In the genomic region with DNA sequence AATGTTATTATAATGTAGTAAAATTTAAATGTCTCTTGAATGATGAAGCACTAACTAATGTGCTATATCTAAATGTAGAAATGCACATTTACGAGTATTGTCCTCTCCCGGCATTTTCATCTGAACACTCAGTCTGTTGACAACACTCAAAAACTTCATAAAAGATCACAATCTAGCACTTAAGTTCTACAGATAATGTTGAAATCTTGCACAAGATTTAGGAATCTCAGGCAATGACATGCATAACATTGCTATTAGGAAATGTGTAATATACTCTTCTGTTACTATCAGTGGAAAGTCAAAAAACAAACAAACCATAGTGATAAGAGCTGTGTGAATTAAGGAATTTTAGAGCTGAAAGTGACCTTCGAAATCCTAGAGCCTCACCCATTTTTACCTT, we compare ENCODE assay signal across 19 cellular contexts. TPM values are rescaled to one million over a fixed set of nuclear protein-coding genes. Genes with fewer than 3 reads are reported as not detected.
A peak's percentile ranks its signal among the peaks of the same experiment; 100 is the strongest.
DNase-seq lines count a peak whose midpoint lies in the region; ATAC-seq, FAIRE-seq and TF ChIP-seq lines count a peak whose summit lies in the region.
"Had no signal": no experiment of that assay in that cellular context is flagged by ENCODE, and none has a peak within 500 bp of the region (broad histone marks: within the 10 kb centered on the region; RNA-seq: fewer than 3 reads in every experiment).

No MANE protein-coding gene starts in this region.

- no peaks in the 10 kb centered on the region for H3K79me2 ChIP-seq in astrocyte (ENCODE audit: insufficient read depth, low read length)

- H3K36me3 ChIP-seq in astrocyte (ENCODE audit: insufficient read depth, low read length) (no peaks in the 10 kb centered on the region), testis (ENCODE audit: low read depth, missing control alignments) (no peaks in the 10 kb centered on the region)
- H3K36me3 ChIP-seq: ovary had no signal

- no peak overlapping the region for H3K27ac Mint-ChIP-seq in astrocyte (ENCODE audit: unreplicated experiment)
- H3K27ac Mint-ChIP-seq: activated CD4-positive, alpha-beta T cell treated with anti-CD3 and anti-CD28 coated beads, Interleukin-2, amount 10 ng/mL, durations not matched to agents 24 days and 14 days; activated naive CD4-positive, alpha-beta T cell treated with anti-CD3 and anti-CD28 coated beads for 36 hours had no signal

- no peak for FAIRE-seq in astrocyte (lab: Jason Lieb, UNC)

- H3K27me3 ChIP-seq in astrocyte (ENCODE audit: insufficient read depth, low read length) (no peaks in the 10 kb centered on the region), testis (no peaks in the 10 kb centered on the region)
- H3K27me3 ChIP-seq: ovary had no signal

- H3K9me3 Mint-ChIP-seq in astrocyte (ENCODE audit: unreplicated experiment) = no peaks in the 10 kb centered on the region
- H3K9me3 Mint-ChIP-seq: activated CD4-positive, alpha-beta T cell treated with anti-CD3 and anti-CD28 coated beads, Interleukin-2, amount 10 ng/mL, durations not matched to agents 24 days and 14 days; activated naive CD4-positive, alpha-beta T cell treated with anti-CD3 and anti-CD28 coated beads for 36 hours had no signal

- H3K27me3 Mint-ChIP-seq in astrocyte (ENCODE audit: low read depth, unreplicated experiment) = peaks cover 7% of the 10 kb centered on the region

- H3K9me3 ChIP-seq in astrocyte (ENCODE audit: insufficient read depth, low read depth, low read length) (no peaks in the 10 kb centered on the region), testis (no peaks in the 10 kb centered on the region)
- H3K9me3 ChIP-seq: ovary had no signal

- H3K4me2 ChIP-seq in astrocyte (ENCODE audit: low read length) = no peak overlapping the region

- no peak overlapping the region for H2AFZ ChIP-seq in astrocyte (ENCODE audit: low read depth, low read length)

- intact Hi-C loops in testis (cut with DNase I; ENCODE audit: low total_unique reads) = loop anchor here (10.0 kb wide), 1 partner anchor 195 kb away; no protein-coding TSS in a partner anchor

- no peak overlapping the region for H3K4me3 Mint-ChIP-seq in astrocyte (ENCODE audit: unreplicated experiment)
- H3K4me3 Mint-ChIP-seq: activated CD4-positive, alpha-beta T cell treated with anti-CD3 and anti-CD28 coated beads, Interleukin-2, amount 10 ng/mL, durations not matched to agents 24 days and 14 days; activated naive CD4-positive, alpha-beta T cell treated with anti-CD3 and anti-CD28 coated beads for 36 hours; brain had no signal

- H3K27ac ChIP-seq in astrocyte (ENCODE audit: low read depth, low read length) (no peak overlapping the region), testis (no peak overlapping the region)
- H3K27ac ChIP-seq: ovary had no signal

- no peak for TF ChIP-seq POLR2A in testis (IDR thresholded peaks at IDR 0.05)

- WGBS in testis, 2 donors = 85% methylated on average over 3 of the region's 3 CpGs

- H3K4me1 Mint-ChIP-seq in astrocyte (ENCODE audit: low read depth, unreplicated experiment) = peaks cover 2% of the 10 kb centered on the region

- DNase-seq in A172 (ENCODE audit: low spot score) = peak; percentile 4
- DNase-seq in EL = peak; percentile 44
- DNase-seq in astrocyte (ENCODE audit: low read depth) = peak; percentile 43
- peak; percentile 35 for DNase-seq in hepatic stellate cell (ENCODE audit: low spot score)
- DNase-seq in GM10266 (ENCODE audit: extremely low spot score) = no peak
- DNase-seq in testis = no peak
- no peak for DNase-seq in mesenteric fat pad (ENCODE audit: low spot score)
- DNase-seq: activated CD4-positive, alpha-beta T cell treated with anti-CD3 and anti-CD28 coated beads, Interleukin-2, amount 10 ng/mL, durations not matched to agents 24 days and 14 days; activated naive CD4-positive, alpha-beta T cell treated with anti-CD3 and anti-CD28 coated beads for 36 hours; islet precursor cell; KG1; NCI-H1694; ovary; Right ventricle myocardium superior; stimulated activated CD4-positive, alpha-beta T cell treated with anti-CD3 and anti-CD28 coated beads, Interleukin-12 subunit alpha, Interleukin-12 subunit beta, amount 100 ng/mL, for 4 hours; stimulated activated naive CD4-positive, alpha-beta T cell treated with Interleukin-2 at 50 U/mL for 16 hours; T-helper 9 cell had no signal

- TF ChIP-seq CTCF in astrocyte (IDR thresholded peaks at IDR 0.05; ENCODE audit: insufficient read depth, low read depth, low read length) (no peak), GM10266 (IDR thresholded peaks at IDR 0.05; ENCODE audit: control insufficient read depth, insufficient read depth, low read depth, missing control alignments) (no peak), testis (IDR thresholded peaks at IDR 0.05) (no peak)

- H4K20me1 ChIP-seq in astrocyte (ENCODE audit: insufficient read depth, low read length) = no peaks in the 10 kb centered on the region

- peaks cover 4% of the 10 kb centered on the region for H3K4me1 ChIP-seq in astrocyte (ENCODE audit: insufficient read depth, low read length)
- H3K4me1 ChIP-seq in testis = no peaks in the 10 kb centered on the region

- no peak overlapping the region for H3K9ac ChIP-seq in astrocyte (ENCODE audit: low read length)

- no peak for ATAC-seq in HG03095 (IDR thresholded peaks at IDR 0.05; ENCODE audit: unreplicated experiment)

- H3K4me3 ChIP-seq in astrocyte (ENCODE audit: insufficient read depth, low read depth, low read length) = no peak overlapping the region
- no peak overlapping the region for H3K4me3 ChIP-seq in testis
- H3K4me3 ChIP-seq: ovary had no signal

- no peaks in the 10 kb centered on the region for H3K36me3 Mint-ChIP-seq in astrocyte (ENCODE audit: low read depth, unreplicated experiment)
- H3K36me3 Mint-ChIP-seq: brain had no signal

RNA-seq across cellular contexts. Expression of gene XPO4, which starts 37.5 kb away (rescaled TPM):
- 19.3 and 25.0 TPM in 2 replicates for total RNA-seq in A172 (2014; rRNA removed; shearing (Covaris generic))
- 19.3 and 19.9 TPM in 2 replicates for total RNA-seq in astrocyte
- total RNA-seq in testis = 10 to 100 TPM; 27.6 to 31.4 TPM
- 13.0 TPM for polyA plus RNA-seq in testis (ENCODE audit: insufficient read depth, low read depth, low replicate concordance)
- 13.1 TPM for total RNA-seq in mesenteric fat pad

Comparison
In these comparisons a context has a peak if more than half of its experiments do, and no peak if none do; other contexts are left out.
1. DNase-seq: peak in A172 (single experiment), EL (single experiment), astrocyte (single experiment) and hepatic stellate cell (single experiment); none in GM10266 (single experiment), testis (single experiment) and mesenteric fat pad (single experiment).